In genomic region chr3:51819151-51819550, GRCh38 we compare ENCODE assay signal across 40 cellular contexts. TPM values are rescaled to one million over a fixed set of nuclear protein-coding genes. Genes with fewer than 3 reads are reported as not detected.
"Had no signal": no experiment of that assay in that cellular context is flagged by ENCODE, and none has a peak within 500 bp of the region (broad histone marks: within the 10 kb centered on the region; RNA-seq: fewer than 3 reads in every experiment).

No MANE protein-coding gene starts in this region.

- H3K9me3 Mint-ChIP-seq: activated B cell treated with CpG ODN at 0.5 μM for 24 hours had no signal

- H3K4me3 ChIP-seq: adrenal gland, body of pancreas, breast epithelium, cardiac muscle cell had no signal

- H3K9me3 ChIP-seq: adrenal gland, body of pancreas, breast epithelium had no signal

- H3K27ac Mint-ChIP-seq: activated B cell treated with CpG ODN at 0.5 μM for 24 hours; activated CD4-positive, alpha-beta memory T cell treated with anti-CD3 and anti-CD28 coated beads for 36 hours; activated CD4-positive, alpha-beta T cell treated with anti-CD3 and anti-CD28 coated beads, Interleukin-2, amount 10 ng/mL, durations not matched to agents 24 days and 14 days; activated CD8-positive, alpha-beta T cell treated with anti-CD3 and anti-CD28 coated beads for 36 hours; activated naive CD4-positive, alpha-beta T cell treated with anti-CD3 and anti-CD28 coated beads for 36 hours; activated naive CD4-positive, alpha-beta T cell treated with anti-CD3 and anti-CD28 coated beads, Interleukin-2, amount 50 U/mL, for 72 hours; activated naive CD8-positive, alpha-beta T cell treated with anti-CD3 and anti-CD28 coated beads for 36 hours; activated T-cell treated with anti-CD3 and anti-CD28 coated beads, Interleukin-2, amount 50 U/mL, for 72 hours; activated T-helper 1 cell treated with anti-CD3 and anti-CD28 coated beads, Interleukin-12 subunit alpha, Interleukin-12 subunit beta, Interleukin-2, Interleukin-4 antibody, amounts not matched to agents 30 ng/mL and 10 ng/mL and 1 ng/mL, durations not matched to agents 14 hours and 24 hours and 36 hours; activated T-helper 17 cell treated with anti-CD3 and anti-CD28 coated beads, Interleukin-2, amount 50 U/mL, for 72 hours; T-helper 1 cell treated with Interleukin-12 subunit alpha and Interleukin-12 subunit beta and Interleukin-4 antibody, amounts not matched to agents 30 μg/mL and 1 μg/mL, for 36 hours; T-helper 2 cell treated with Interferon-gamma antibody and Interleukin-4, amounts not matched to agents 5 μg/mL and 100 μg/mL, for 36 hours had no signal

- H3K4me1 Mint-ChIP-seq: activated B cell treated with CpG ODN at 0.5 μM for 24 hours had no signal

- DNase-seq: activated B cell treated with CpG ODN at 0.5 μM for 24 hours; activated CD4-positive, alpha-beta T cell treated with anti-CD3 and anti-CD28 coated beads for 4 hours; activated CD4-positive, alpha-beta T cell treated with anti-CD3 and anti-CD28 coated beads, Interleukin-2, amount 10 ng/mL, durations not matched to agents 24 days and 14 days; activated CD4-positive, alpha-beta T cell treated with anti-CD3 and anti-CD28 coated beads, Interleukin-2, amount 50 U/mL, for 1 hour; activated CD4-positive, alpha-beta T cell treated with anti-CD3 and anti-CD28 coated beads, Interleukin-2, amount 50 U/mL, for 4 hours; activated CD4-positive, CD25-positive, alpha-beta regulatory T cell treated with anti-CD3 and anti-CD28 coated beads, Interleukin-2, amount 50 U/mL, for 72 hours; activated CD8-positive, alpha-beta memory T cell treated with anti-CD3 and anti-CD28 coated beads, Interleukin-2, amount 50 U/mL, for 4 hours; activated effector memory CD4-positive, alpha-beta T cell treated with anti-CD3 and anti-CD28 coated beads, Interleukin-2, amount 50 U/mL, for 16 hours; activated gamma-delta T cell treated with Interleukin-2 at 50 U/mL for 16 hours; activated naive CD4-positive, alpha-beta T cell; activated naive CD4-positive, alpha-beta T cell treated with anti-CD3 and anti-CD28 coated beads, Interleukin-2, amount 50 U/mL, for 16 hours; activated T-cell treated with anti-CD3 and anti-CD28 coated beads for 4 hours; activated T-cell treated with anti-CD3 and anti-CD28 coated beads, Interleukin-2, amount 50 U/mL, for 1 hour; activated T-cell treated with anti-CD3 and anti-CD28 coated beads, Interleukin-2, amount 50 U/mL, for 4 hours; adrenal gland; amniotic stem cell; aorta; body of pancreas; brain microvascular endothelial cell; caudate nucleus; cerebellar nuclear complex; T-helper 9 cell had no signal

- FAIRE-seq: astrocyte, TTC549 had no signal

- ATAC-seq: activated naive CD4-positive, alpha-beta T cell treated with anti-CD3 and anti-CD28 coated beads, Interleukin-2, amount 50 U/mL, for 72 hours; activated T-cell treated with anti-CD3 and anti-CD28 coated beads, Interleukin-2, amount 50 U/mL, for 4 hours; activated T-cell treated with anti-CD3 and anti-CD28 coated beads, Interleukin-2, amount 50 U/mL, for 72 hours; activated T-helper 17 cell treated with anti-CD3 and anti-CD28 coated beads, Interleukin-2, amount 50 U/mL, for 72 hours; body of pancreas had no signal

- H3K27ac ChIP-seq: adrenal gland, body of pancreas, brain microvascular endothelial cell, breast epithelium, cardiac muscle cell, VCaP had no signal

- H3K4me1 ChIP-seq: adrenal gland, body of pancreas, breast epithelium had no signal

- H3K27me3 ChIP-seq: body of pancreas, brain microvascular endothelial cell, breast epithelium, cardiac muscle cell had no signal

- H3K36me3 ChIP-seq: adrenal gland, brain microvascular endothelial cell, breast epithelium, cardiac muscle cell had no signal

- H3K4me3 Mint-ChIP-seq: activated B cell treated with CpG ODN at 0.5 μM for 24 hours; activated CD4-positive, alpha-beta memory T cell treated with anti-CD3 and anti-CD28 coated beads for 36 hours; activated CD4-positive, alpha-beta T cell treated with anti-CD3 and anti-CD28 coated beads, Interleukin-2, amount 10 ng/mL, durations not matched to agents 24 days and 14 days; activated CD8-positive, alpha-beta T cell treated with anti-CD3 and anti-CD28 coated beads for 36 hours; activated naive CD4-positive, alpha-beta T cell treated with anti-CD3 and anti-CD28 coated beads for 36 hours; activated naive CD8-positive, alpha-beta T cell treated with anti-CD3 and anti-CD28 coated beads for 36 hours; activated T-cell treated with anti-CD3 and anti-CD28 coated beads, Interleukin-2, amount 50 U/mL, for 4 hours; activated T-cell treated with anti-CD3 and anti-CD28 coated beads, Interleukin-2, amount 50 U/mL, for 72 hours; activated T-helper 1 cell treated with anti-CD3 and anti-CD28 coated beads, Interleukin-12 subunit alpha, Interleukin-12 subunit beta, Interleukin-2, Interleukin-4 antibody, amounts not matched to agents 30 ng/mL and 10 ng/mL and 1 ng/mL, durations not matched to agents 14 hours and 24 hours and 36 hours; activated T-helper 17 cell treated with anti-CD3 and anti-CD28 coated beads, Interleukin-2, amount 50 U/mL, for 72 hours; central memory CD8-positive, alpha-beta T cell; T-helper 1 cell treated with Interleukin-12 subunit alpha and Interleukin-12 subunit beta and Interleukin-4 antibody, amounts not matched to agents 30 μg/mL and 1 μg/mL, for 36 hours; T-helper 2 cell treated with Interferon-gamma antibody and Interleukin-4, amounts not matched to agents 5 μg/mL and 100 μg/mL, for 36 hours had no signal

RNA-seq across cellular contexts. Expression of gene IQCF6, which starts 40.1 kb away (rescaled TPM):
- total RNA-seq: activated B cell treated with CpG ODN at 0.5 μM for 24 hours; activated CD4-positive, alpha-beta memory T cell treated with anti-CD3 and anti-CD28 coated beads for 36 hours; activated CD4-positive, alpha-beta T cell treated with anti-CD3 and anti-CD28 coated beads, Interleukin-2, amount 10 ng/mL, durations not matched to agents 24 days and 14 days; activated CD8-positive, alpha-beta memory T cell treated with anti-CD3 and anti-CD28 coated beads for 36 hours; activated CD8-positive, alpha-beta T cell treated with anti-CD3 and anti-CD28 coated beads for 36 hours; activated naive CD4-positive, alpha-beta T cell treated with anti-CD3 and anti-CD28 coated beads for 36 hours; activated naive CD4-positive, alpha-beta T cell treated with anti-CD3 and anti-CD28 coated beads, Interleukin-2, amount 50 U/mL, for 72 hours; activated naive CD8-positive, alpha-beta T cell treated with anti-CD3 and anti-CD28 coated beads for 36 hours; activated T-cell treated with anti-CD3 and anti-CD28 coated beads, Interleukin-2, amount 50 U/mL, for 4 hours; activated T-cell treated with anti-CD3 and anti-CD28 coated beads, Interleukin-2, amount 50 U/mL, for 72 hours; activated T-helper 1 cell treated with anti-CD3 and anti-CD28 coated beads, Interleukin-12 subunit alpha, Interleukin-12 subunit beta, Interleukin-2, Interleukin-4 antibody, amounts not matched to agents 30 ng/mL and 10 ng/mL and 1 ng/mL, durations not matched to agents 14 hours and 24 hours and 36 hours; activated T-helper 17 cell treated with anti-CD3 and anti-CD28 coated beads, Interleukin-2, amount 50 U/mL, for 72 hours; adrenal gland; aorta; astrocyte; body of pancreas; breast epithelium; cardiac muscle cell; chondrocyte had no signal
- polyA plus RNA-seq: adrenal gland, aorta, cardiac muscle cell had no signal

RNA-seq across cellular contexts. Expression of gene IQCF2, which starts 42.3 kb away (rescaled TPM):
- total RNA-seq: activated B cell treated with CpG ODN at 0.5 μM for 24 hours; activated CD4-positive, alpha-beta memory T cell treated with anti-CD3 and anti-CD28 coated beads for 36 hours; activated CD4-positive, alpha-beta T cell treated with anti-CD3 and anti-CD28 coated beads, Interleukin-2, amount 10 ng/mL, durations not matched to agents 24 days and 14 days; activated CD8-positive, alpha-beta memory T cell treated with anti-CD3 and anti-CD28 coated beads for 36 hours; activated CD8-positive, alpha-beta T cell treated with anti-CD3 and anti-CD28 coated beads for 36 hours; activated naive CD4-positive, alpha-beta T cell treated with anti-CD3 and anti-CD28 coated beads for 36 hours; activated naive CD4-positive, alpha-beta T cell treated with anti-CD3 and anti-CD28 coated beads, Interleukin-2, amount 50 U/mL, for 72 hours; activated naive CD8-positive, alpha-beta T cell treated with anti-CD3 and anti-CD28 coated beads for 36 hours; activated T-cell treated with anti-CD3 and anti-CD28 coated beads, Interleukin-2, amount 50 U/mL, for 4 hours; activated T-cell treated with anti-CD3 and anti-CD28 coated beads, Interleukin-2, amount 50 U/mL, for 72 hours; activated T-helper 1 cell treated with anti-CD3 and anti-CD28 coated beads, Interleukin-12 subunit alpha, Interleukin-12 subunit beta, Interleukin-2, Interleukin-4 antibody, amounts not matched to agents 30 ng/mL and 10 ng/mL and 1 ng/mL, durations not matched to agents 14 hours and 24 hours and 36 hours; activated T-helper 17 cell treated with anti-CD3 and anti-CD28 coated beads, Interleukin-2, amount 50 U/mL, for 72 hours; adrenal gland; aorta; astrocyte; body of pancreas; breast epithelium; cardiac muscle cell; chondrocyte had no signal
- polyA plus RNA-seq: adrenal gland, aorta, cardiac muscle cell had no signal

RNA-seq across cellular contexts. Expression of gene IQCF5, which starts 56.2 kb away (rescaled TPM):
- total RNA-seq: activated B cell treated with CpG ODN at 0.5 μM for 24 hours; activated CD4-positive, alpha-beta memory T cell treated with anti-CD3 and anti-CD28 coated beads for 36 hours; activated CD4-positive, alpha-beta T cell treated with anti-CD3 and anti-CD28 coated beads, Interleukin-2, amount 10 ng/mL, durations not matched to agents 24 days and 14 days; activated CD8-positive, alpha-beta memory T cell treated with anti-CD3 and anti-CD28 coated beads for 36 hours; activated CD8-positive, alpha-beta T cell treated with anti-CD3 and anti-CD28 coated beads for 36 hours; activated naive CD4-positive, alpha-beta T cell treated with anti-CD3 and anti-CD28 coated beads for 36 hours; activated naive CD4-positive, alpha-beta T cell treated with anti-CD3 and anti-CD28 coated beads, Interleukin-2, amount 50 U/mL, for 72 hours; activated naive CD8-positive, alpha-beta T cell treated with anti-CD3 and anti-CD28 coated beads for 36 hours; activated T-cell treated with anti-CD3 and anti-CD28 coated beads, Interleukin-2, amount 50 U/mL, for 4 hours; activated T-cell treated with anti-CD3 and anti-CD28 coated beads, Interleukin-2, amount 50 U/mL, for 72 hours; activated T-helper 1 cell treated with anti-CD3 and anti-CD28 coated beads, Interleukin-12 subunit alpha, Interleukin-12 subunit beta, Interleukin-2, Interleukin-4 antibody, amounts not matched to agents 30 ng/mL and 10 ng/mL and 1 ng/mL, durations not matched to agents 14 hours and 24 hours and 36 hours; activated T-helper 17 cell treated with anti-CD3 and anti-CD28 coated beads, Interleukin-2, amount 50 U/mL, for 72 hours; adrenal gland; aorta; astrocyte; body of pancreas; breast epithelium; cardiac muscle cell; chondrocyte had no signal
- polyA plus RNA-seq: adrenal gland, aorta, cardiac muscle cell had no signal
